In the genomic region with DNA sequence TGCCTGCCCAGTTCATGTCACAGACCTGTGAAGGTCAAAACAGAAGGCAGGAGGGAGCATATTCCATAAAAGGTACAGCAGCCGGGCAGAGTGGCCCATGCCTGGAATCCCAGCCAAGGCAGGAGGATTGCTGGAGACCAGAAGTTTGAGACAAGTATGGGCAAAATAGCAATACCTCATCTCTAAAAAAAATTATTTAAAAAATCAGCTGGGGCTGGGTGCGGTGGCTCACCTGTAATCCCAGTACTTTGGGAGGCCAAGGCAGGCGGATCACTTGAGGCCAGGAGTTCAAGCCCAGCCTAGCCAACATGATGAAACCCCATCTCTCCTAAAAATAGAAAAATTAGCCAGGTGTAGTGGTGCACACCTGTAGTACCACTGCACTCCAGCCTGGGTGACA, we compare ENCODE assay signal across 1 cellular context.
TF ChIP-seq lines count a peak whose summit lies in the region.

No MANE protein-coding gene starts in this region.

TF ChIP-seq in HepG2, 621 proteins besides CTCF, POLR2A, EP300 and RAD21 (continued from another document):
- TF ChIP-seq, protein P1, sequence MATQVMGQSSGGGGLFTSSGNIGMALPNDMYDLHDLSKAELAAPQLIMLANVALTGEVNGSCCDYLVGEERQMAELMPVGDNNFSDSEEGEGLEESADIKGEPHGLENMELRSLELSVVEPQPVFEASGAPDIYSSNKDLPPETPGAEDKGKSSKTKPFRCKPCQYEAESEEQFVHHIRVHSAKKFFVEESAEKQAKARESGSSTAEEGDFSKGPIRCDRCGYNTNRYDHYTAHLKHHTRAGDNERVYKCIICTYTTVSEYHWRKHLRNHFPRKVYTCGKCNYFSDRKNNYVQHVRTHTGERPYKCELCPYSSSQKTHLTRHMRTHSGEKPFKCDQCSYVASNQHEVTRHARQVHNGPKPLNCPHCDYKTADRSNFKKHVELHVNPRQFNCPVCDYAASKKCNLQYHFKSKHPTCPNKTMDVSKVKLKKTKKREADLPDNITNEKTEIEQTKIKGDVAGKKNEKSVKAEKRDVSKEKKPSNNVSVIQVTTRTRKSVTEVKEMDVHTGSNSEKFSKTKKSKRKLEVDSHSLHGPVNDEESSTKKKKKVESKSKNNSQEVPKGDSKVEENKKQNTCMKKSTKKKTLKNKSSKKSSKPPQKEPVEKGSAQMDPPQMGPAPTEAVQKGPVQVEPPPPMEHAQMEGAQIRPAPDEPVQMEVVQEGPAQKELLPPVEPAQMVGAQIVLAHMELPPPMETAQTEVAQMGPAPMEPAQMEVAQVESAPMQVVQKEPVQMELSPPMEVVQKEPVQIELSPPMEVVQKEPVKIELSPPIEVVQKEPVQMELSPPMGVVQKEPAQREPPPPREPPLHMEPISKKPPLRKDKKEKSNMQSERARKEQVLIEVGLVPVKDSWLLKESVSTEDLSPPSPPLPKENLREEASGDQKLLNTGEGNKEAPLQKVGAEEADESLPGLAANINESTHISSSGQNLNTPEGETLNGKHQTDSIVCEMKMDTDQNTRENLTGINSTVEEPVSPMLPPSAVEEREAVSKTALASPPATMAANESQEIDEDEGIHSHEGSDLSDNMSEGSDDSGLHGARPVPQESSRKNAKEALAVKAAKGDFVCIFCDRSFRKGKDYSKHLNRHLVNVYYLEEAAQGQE (IDR thresholded peaks at IDR 0.05; ENCODE audit: borderline replicate concordance in 1 of 2, low read depth in 1 of 2, low read length in 2 of 2) = no peak
